In the genomic region with DNA sequence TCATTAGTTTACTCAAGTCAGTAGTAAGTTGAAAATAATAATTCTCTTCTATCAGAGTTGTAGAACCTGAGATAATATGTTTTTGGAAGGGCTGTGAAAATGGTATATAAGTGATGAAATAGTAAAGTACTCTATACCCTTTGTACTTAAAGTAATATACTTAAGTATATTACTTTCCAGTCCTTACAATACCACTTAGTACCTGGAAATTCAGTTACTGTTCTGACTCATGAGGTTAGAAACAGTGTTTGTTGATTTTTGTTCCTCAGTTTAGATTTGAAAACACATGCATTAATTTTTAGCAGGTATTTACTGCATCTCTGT, we compare ENCODE assay signal across 23 cellular contexts. TPM values are rescaled to one million over a fixed set of nuclear protein-coding genes. Genes with fewer than 3 reads are reported as not detected.
DNase-seq lines count a peak whose midpoint lies in the region; ATAC-seq and TF ChIP-seq lines count a peak whose summit lies in the region.
"Had no signal": no experiment of that assay in that cellular context is flagged by ENCODE, and none has a peak within 500 bp of the region (broad histone marks: within the 10 kb centered on the region; RNA-seq: fewer than 3 reads in every experiment).

No MANE protein-coding gene starts in this region.

- DNase-seq in activated CD8-positive, alpha-beta T cell treated with anti-CD3 and anti-CD28 coated beads for 36 hours = no peak
- no peak for DNase-seq in activated CD8-positive, alpha-beta T cell treated with anti-CD3 and anti-CD28 coated beads, Interleukin-2, amount 10 ng/mL, durations not matched to agents 7 days and 5 days
- DNase-seq in SK-N-MC (ENCODE audit: low read depth, low spot score) (no peak), OCI-M2 (lab: John Stamatoyannopoulos, UW; ENCODE audit: unreplicated experiment) (no peak), NCI-H345 (lab: John Stamatoyannopoulos, UW) (no peak), natural killer cell (no peak)
- DNase-seq: activated CD8-positive, alpha-beta memory T cell treated with anti-CD3 and anti-CD28 coated beads, Interleukin-2, amount 50 U/mL, for 4 hours; activated naive CD4-positive, alpha-beta T cell treated with Interleukin-2 at 50 U/mL for 16 hours; DMS 273 treated with DMSO at 0.1 percent for 48 hours; endodermal cell; GF-D8; heart left ventricle; immature natural killer cell; naive B cell; NCI-H1930; stimulated activated CD4-positive, alpha-beta T cell treated with anti-CD3 and anti-CD28 coated beads, Interleukin-4, amount 100 ng/mL, for 4 hours had no signal

- H3K9ac ChIP-seq in SK-N-MC (ENCODE audit: insufficient read length) (no peak overlapping the region), endocrine pancreas (ENCODE audit: control insufficient read depth, insufficient read depth, low read length) (no peak overlapping the region)
- H3K9ac ChIP-seq: BLaER1 had no signal

- H3K4me1 ChIP-seq in endocrine pancreas (ENCODE audit: control insufficient read depth, insufficient read depth, low read length) = peaks cover 20% of the 10 kb centered on the region
- H3K4me1 ChIP-seq: prostate gland had no signal

- H3K9me3 Mint-ChIP-seq in activated CD8-positive, alpha-beta T cell treated with anti-CD3 and anti-CD28 coated beads for 36 hours = no peaks in the 10 kb centered on the region
- H3K9me3 Mint-ChIP-seq in activated CD8-positive, alpha-beta T cell treated with anti-CD3 and anti-CD28 coated beads, Interleukin-2, amount 10 ng/mL, durations not matched to agents 7 days and 5 days (ENCODE audit: insufficient read depth) = no peaks in the 10 kb centered on the region
- H3K9me3 Mint-ChIP-seq in stimulated activated memory B cell treated with anti-CD40 and anti-IgM and Interleukin-4, amounts not matched to agents 10 μg/mL and 1 μg/mL and 100 μg/mL, for 72 hours = no peaks in the 10 kb centered on the region
- H3K9me3 Mint-ChIP-seq in natural killer cell = no peaks in the 10 kb centered on the region

- TF ChIP-seq CTCF in activated CD8-positive, alpha-beta T cell treated with anti-CD3 and anti-CD28 coated beads for 36 hours (IDR thresholded peaks at IDR 0.05) = no peak
- TF ChIP-seq CTCF in natural killer cell (IDR thresholded peaks at IDR 0.05) = no peak

- H3K36me3 Mint-ChIP-seq in activated CD8-positive, alpha-beta T cell treated with anti-CD3 and anti-CD28 coated beads for 36 hours (ENCODE audit: low read depth) = peaks cover 9% of the 10 kb centered on the region
- peaks cover 8% of the 10 kb centered on the region for H3K36me3 Mint-ChIP-seq in activated CD8-positive, alpha-beta T cell treated with anti-CD3 and anti-CD28 coated beads, Interleukin-2, amount 10 ng/mL, durations not matched to agents 7 days and 5 days (ENCODE audit: low read depth)
- H3K36me3 Mint-ChIP-seq in stimulated activated memory B cell treated with anti-CD40 and anti-IgM and Interleukin-4, amounts not matched to agents 10 μg/mL and 1 μg/mL and 100 μg/mL, for 72 hours = peaks cover 14% of the 10 kb centered on the region
- H3K36me3 Mint-ChIP-seq in natural killer cell = no peaks in the 10 kb centered on the region

- ATAC-seq in activated CD8-positive, alpha-beta T cell treated with anti-CD3 and anti-CD28 coated beads for 36 hours = peak; percentile 65
- no peak for ATAC-seq in activated CD8-positive, alpha-beta T cell treated with anti-CD3 and anti-CD28 coated beads, Interleukin-2, amount 10 ng/mL, durations not matched to agents 7 days and 5 days
- ATAC-seq in stimulated activated memory B cell treated with anti-CD40 and anti-IgM and Interleukin-4, amounts not matched to agents 10 μg/mL and 1 μg/mL and 100 μg/mL, for 72 hours = no peak
- no peak for ATAC-seq in natural killer cell
- ATAC-seq: heart left ventricle, Right ventricle myocardium inferior, WTC11 had no signal

- intact Hi-C loops in activated CD8-positive, alpha-beta T cell treated with anti-CD3 and anti-CD28 coated beads for 36 hours (cut with micrococcal nuclease) = no loop called here
- intact Hi-C loops in natural killer cell (cut with micrococcal nuclease) = no loop called here

- H3K4me3 Mint-ChIP-seq in activated CD8-positive, alpha-beta T cell treated with anti-CD3 and anti-CD28 coated beads for 36 hours = no peak overlapping the region
- no peak overlapping the region for H3K4me3 Mint-ChIP-seq in activated CD8-positive, alpha-beta T cell treated with anti-CD3 and anti-CD28 coated beads, Interleukin-2, amount 10 ng/mL, durations not matched to agents 7 days and 5 days
- no peak overlapping the region for H3K4me3 Mint-ChIP-seq in stimulated activated memory B cell treated with anti-CD40 and anti-IgM and Interleukin-4, amounts not matched to agents 10 μg/mL and 1 μg/mL and 100 μg/mL, for 72 hours
- H3K4me3 Mint-ChIP-seq in natural killer cell = no peak overlapping the region
- H3K4me3 Mint-ChIP-seq: endodermal cell, immature natural killer cell, WTC11 had no signal

- H3K27ac Mint-ChIP-seq in activated CD8-positive, alpha-beta T cell treated with anti-CD3 and anti-CD28 coated beads for 36 hours = peak overlapping the region; percentile 32
- H3K27ac Mint-ChIP-seq in activated CD8-positive, alpha-beta T cell treated with anti-CD3 and anti-CD28 coated beads, Interleukin-2, amount 10 ng/mL, durations not matched to agents 7 days and 5 days = no peak overlapping the region
- peak overlapping the region; percentile 9 for H3K27ac Mint-ChIP-seq in stimulated activated memory B cell treated with anti-CD40 and anti-IgM and Interleukin-4, amounts not matched to agents 10 μg/mL and 1 μg/mL and 100 μg/mL, for 72 hours
- H3K27ac Mint-ChIP-seq in natural killer cell = no peak overlapping the region
- H3K27ac Mint-ChIP-seq: immature natural killer cell, WTC11 had no signal

- POLR2A ChIA-PET in activated CD8-positive, alpha-beta T cell treated with anti-CD3 and anti-CD28 coated beads for 36 hours (lab: Charles Lee) = no interaction called here
- POLR2A ChIA-PET in activated CD8-positive, alpha-beta T cell treated with anti-CD3 and anti-CD28 coated beads, Interleukin-2, amount 10 ng/mL, durations not matched to agents 7 days and 5 days (lab: Charles Lee) = interaction anchor here (0.7 kb wide), 1 partner anchor 85 kb away, joined by 3 read pairs; no protein-coding TSS in a partner anchor

- H3K4me1 Mint-ChIP-seq in activated CD8-positive, alpha-beta T cell treated with anti-CD3 and anti-CD28 coated beads for 36 hours (ENCODE audit: low read depth) = peaks cover 56% of the 10 kb centered on the region
- peaks cover 29% of the 10 kb centered on the region for H3K4me1 Mint-ChIP-seq in activated CD8-positive, alpha-beta T cell treated with anti-CD3 and anti-CD28 coated beads, Interleukin-2, amount 10 ng/mL, durations not matched to agents 7 days and 5 days (ENCODE audit: low read depth)
- peaks cover 87% of the 10 kb centered on the region for H3K4me1 Mint-ChIP-seq in stimulated activated memory B cell treated with anti-CD40 and anti-IgM and Interleukin-4, amounts not matched to agents 10 μg/mL and 1 μg/mL and 100 μg/mL, for 72 hours
- H3K4me1 Mint-ChIP-seq in natural killer cell = peaks cover 8 to 24% of the 10 kb centered on the region in 2 donors

- H3K27me3 Mint-ChIP-seq in activated CD8-positive, alpha-beta T cell treated with anti-CD3 and anti-CD28 coated beads for 36 hours = no peaks in the 10 kb centered on the region
- H3K27me3 Mint-ChIP-seq in activated CD8-positive, alpha-beta T cell treated with anti-CD3 and anti-CD28 coated beads, Interleukin-2, amount 10 ng/mL, durations not matched to agents 7 days and 5 days (ENCODE audit: low read depth) = no peaks in the 10 kb centered on the region
- no peaks in the 10 kb centered on the region for H3K27me3 Mint-ChIP-seq in stimulated activated memory B cell treated with anti-CD40 and anti-IgM and Interleukin-4, amounts not matched to agents 10 μg/mL and 1 μg/mL and 100 μg/mL, for 72 hours
- no peaks in the 10 kb centered on the region for H3K27me3 Mint-ChIP-seq in natural killer cell (ENCODE audit: low read depth in 2 of 2)
- H3K27me3 Mint-ChIP-seq: naive B cell had no signal

- H3K27ac ChIP-seq in SK-N-MC = peak overlapping the region; percentile 81; the same call in 1 of the 2 replicates
- H3K27ac ChIP-seq: BLaER1, heart left ventricle, prostate gland, thoracic aorta had no signal

- CTCF ChIA-PET in activated CD8-positive, alpha-beta T cell treated with anti-CD3 and anti-CD28 coated beads for 36 hours (lab: Charles Lee) = interaction anchor here (2.6 kb wide), 1 partner anchor 102 kb away, joined by 7 read pairs; no protein-coding TSS in a partner anchor
- CTCF ChIA-PET in activated CD8-positive, alpha-beta T cell treated with anti-CD3 and anti-CD28 coated beads, Interleukin-2, amount 10 ng/mL, durations not matched to agents 7 days and 5 days (lab: Charles Lee) = no interaction called here

- H3K36me3 ChIP-seq in SK-N-MC (ENCODE audit: insufficient read depth, low read length) = peaks cover 6% of the 10 kb centered on the region
- no peaks in the 10 kb centered on the region for H3K36me3 ChIP-seq in endocrine pancreas (ENCODE audit: control insufficient read depth, insufficient read depth, low read length)
- H3K36me3 ChIP-seq: heart left ventricle, prostate gland, thoracic aorta had no signal

- no peaks in the 10 kb centered on the region for H3K9me3 ChIP-seq in SK-N-MC (ENCODE audit: low read depth, low read length)
- H3K9me3 ChIP-seq in endocrine pancreas (ENCODE audit: control insufficient read depth, low read length) = no peaks in the 10 kb centered on the region
- H3K9me3 ChIP-seq: heart left ventricle, prostate gland, thoracic aorta had no signal

- H3K4me3 ChIP-seq in SK-N-MC (no peak overlapping the region), endocrine pancreas (ENCODE audit: control insufficient read depth, insufficient read depth, low read length) (peak overlapping the region; percentile 22)
- H3K4me3 ChIP-seq: BLaER1, heart left ventricle, prostate gland, thoracic aorta had no signal

- no peaks in the 10 kb centered on the region for H3K27me3 ChIP-seq in endocrine pancreas (ENCODE audit: control insufficient read depth, insufficient read depth, low read length)
- H3K27me3 ChIP-seq: BLaER1, heart left ventricle had no signal

RNA-seq across cellular contexts. Expression of gene TULP4, which starts 10.1 kb away (rescaled TPM):
- 10 to 100 TPM; 18.4 to 18.5 TPM for total RNA-seq in activated CD8-positive, alpha-beta T cell treated with anti-CD3 and anti-CD28 coated beads for 36 hours
- total RNA-seq in activated CD8-positive, alpha-beta T cell treated with anti-CD3 and anti-CD28 coated beads, Interleukin-2, amount 10 ng/mL, durations not matched to agents 7 days and 5 days = 10 to 100 TPM; 29.6 to 33.9 TPM
- total RNA-seq in natural killer cell = 10 to 100 TPM; 75.2 to 89.5 (median 88.3) TPM

Comparison
In these comparisons a context has a peak if more than half of its experiments do, and no peak if none do; other contexts are left out.
1. H3K27ac Mint-ChIP-seq: peak in activated CD8-positive, alpha-beta T cell treated with anti-CD3 and anti-CD28 coated beads for 36 hours (single experiment) and stimulated activated memory B cell treated with anti-CD40 and anti-IgM and Interleukin-4, amounts not matched to agents 10 μg/mL and 1 μg/mL and 100 μg/mL, for 72 hours (single experiment); none in activated CD8-positive, alpha-beta T cell treated with anti-CD3 and anti-CD28 coated beads, Interleukin-2, amount 10 ng/mL, durations not matched to agents 7 days and 5 days (single experiment) and natural killer cell (0 of 2).